In the genomic region with DNA sequence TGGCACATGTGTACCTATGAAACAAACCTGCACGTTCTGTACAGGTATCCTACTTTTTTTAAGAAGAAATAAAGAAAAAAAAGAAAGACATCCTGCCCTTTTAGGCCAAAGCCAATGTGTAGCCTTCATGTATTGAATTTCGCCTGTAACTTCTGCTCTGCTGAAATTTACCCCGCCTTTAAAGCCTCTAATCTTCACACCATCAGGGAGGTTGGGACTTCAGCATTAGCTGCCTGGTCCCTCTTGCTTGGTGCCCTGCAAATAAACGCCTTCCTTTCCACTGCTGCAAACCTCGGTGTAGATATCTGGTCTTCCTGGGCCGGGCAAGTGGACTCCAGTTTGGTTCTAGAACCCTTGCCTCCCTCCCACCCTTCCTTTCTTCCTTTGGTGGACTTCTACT, we compare ENCODE assay signal across 30 cellular contexts. TPM values are rescaled to one million over a fixed set of nuclear protein-coding genes. Genes with fewer than 3 reads are reported as not detected.
"Had no signal": no experiment of that assay in that cellular context is flagged by ENCODE, and none has a peak within 500 bp of the region (broad histone marks: within the 10 kb centered on the region; RNA-seq: fewer than 3 reads in every experiment).

No MANE protein-coding gene starts in this region.

- H3K4me1 ChIP-seq: SJSA1 had no signal

- H3K36me3 ChIP-seq: brain microvascular endothelial cell, MG63, SJSA1 had no signal

- ATAC-seq: activated CD8-positive, alpha-beta T cell treated with anti-CD3 and anti-CD28 coated beads, Interleukin-2, amount 10 ng/mL, durations not matched to agents 7 days and 5 days; Panc1 had no signal

- H3K9me3 ChIP-seq: MG63, SJSA1, SK-N-SH had no signal

- H3K27me3 Mint-ChIP-seq: activated naive CD8-positive, alpha-beta T cell treated with anti-CD3 and anti-CD28 coated beads for 36 hours had no signal

- DNase-seq: activated CD4-positive, alpha-beta T cell treated with anti-CD3 and anti-CD28 coated beads, Interleukin-2, amount 10 ng/mL, durations not matched to agents 24 days and 14 days; activated CD4-positive, alpha-beta T cell treated with anti-CD3 and anti-CD28 coated beads, Interleukin-2, amount 50 U/mL, for 4 hours; activated CD8-positive, alpha-beta T cell treated with anti-CD3 and anti-CD28 coated beads, Interleukin-2, amount 10 ng/mL, durations not matched to agents 7 days and 5 days; activated naive CD4-positive, alpha-beta T cell treated with anti-CD3 and anti-CD28 coated beads, Interleukin-2, amount 10 ng/mL, durations not matched to agents 7 days and 5 days; activated naive CD8-positive, alpha-beta T cell treated with anti-CD3 and anti-CD28 coated beads for 36 hours; activated T-cell treated with anti-CD3 and anti-CD28 coated beads, Interleukin-2, amount 50 U/mL, for 24 hours; amniotic stem cell; brain microvascular endothelial cell; central memory CD4-positive, alpha-beta T cell; Kasumi-1; KG1; MG63; MV-4-11; NCI-H1092; NCI-H1436 treated with DMSO at 0.1 percent for 48 hours; NCI-H1694 treated with DMSO at 0.1 percent for 48 hours; NCI-H2029; NCI-H2227 treated with DMSO at 0.1 percent for 48 hours; NCI-H446; NCI-H510A treated with DMSO at 0.1 percent for 48 hours; NCI-H69; SHP77; SK-N-SH had no signal

- H3K4me3 ChIP-seq: MG63, SJSA1 had no signal

- H3K27me3 ChIP-seq: MG63 had no signal

- H3K9me3 Mint-ChIP-seq: activated CD4-positive, alpha-beta T cell treated with anti-CD3 and anti-CD28 coated beads, Interleukin-2, amount 10 ng/mL, durations not matched to agents 24 days and 14 days; activated naive CD4-positive, alpha-beta T cell treated with anti-CD3 and anti-CD28 coated beads, Interleukin-2, amount 10 ng/mL, durations not matched to agents 7 days and 5 days; activated naive CD8-positive, alpha-beta T cell treated with anti-CD3 and anti-CD28 coated beads for 36 hours; activated T-cell treated with anti-CD3 and anti-CD28 coated beads, Interleukin-2, amount 50 U/mL, for 24 hours; activated T-helper 2 cell treated with anti-CD3 and anti-CD28 coated beads, Interferon-gamma antibody, Interleukin-2, Interleukin-4, amounts not matched to agents 10 μg/mL and 5 μg/mL and 100 μg/mL, durations not matched to agents 14 hours and 24 hours and 36 hours; T-helper 1 cell treated with Interleukin-12 subunit alpha and Interleukin-12 subunit beta and Interleukin-4 antibody, amounts not matched to agents 30 μg/mL and 1 μg/mL, for 36 hours; T-helper 2 cell treated with Interferon-gamma antibody and Interleukin-4, amounts not matched to agents 5 μg/mL and 100 μg/mL, for 36 hours had no signal

- H3K36me3 Mint-ChIP-seq: activated naive CD4-positive, alpha-beta T cell treated with anti-CD3 and anti-CD28 coated beads, Interleukin-2, amount 10 ng/mL, durations not matched to agents 7 days and 5 days; activated naive CD8-positive, alpha-beta T cell treated with anti-CD3 and anti-CD28 coated beads for 36 hours had no signal

- H3K27ac Mint-ChIP-seq: activated CD4-positive, alpha-beta T cell treated with anti-CD3 and anti-CD28 coated beads, Interleukin-2, amount 10 ng/mL, durations not matched to agents 24 days and 14 days; activated CD8-positive, alpha-beta T cell treated with anti-CD3 and anti-CD28 coated beads, Interleukin-2, amount 10 ng/mL, durations not matched to agents 7 days and 5 days; activated naive CD4-positive, alpha-beta T cell treated with anti-CD3 and anti-CD28 coated beads, Interleukin-2, amount 10 ng/mL, durations not matched to agents 7 days and 5 days; activated naive CD8-positive, alpha-beta T cell treated with anti-CD3 and anti-CD28 coated beads for 36 hours; activated T-cell treated with anti-CD3 and anti-CD28 coated beads, Interleukin-2, amount 50 U/mL, for 24 hours; activated T-helper 2 cell treated with anti-CD3 and anti-CD28 coated beads, Interferon-gamma antibody, Interleukin-2, Interleukin-4, amounts not matched to agents 10 μg/mL and 5 μg/mL and 100 μg/mL, durations not matched to agents 14 hours and 24 hours and 36 hours; T-helper 1 cell treated with Interleukin-12 subunit alpha and Interleukin-12 subunit beta and Interleukin-4 antibody, amounts not matched to agents 30 μg/mL and 1 μg/mL, for 36 hours; T-helper 2 cell treated with Interferon-gamma antibody and Interleukin-4, amounts not matched to agents 5 μg/mL and 100 μg/mL, for 36 hours had no signal

- H3K27ac ChIP-seq: brain microvascular endothelial cell, SJSA1 had no signal

- H3K4me1 Mint-ChIP-seq: activated CD4-positive, alpha-beta T cell treated with anti-CD3 and anti-CD28 coated beads, Interleukin-2, amount 10 ng/mL, durations not matched to agents 24 days and 14 days; activated naive CD8-positive, alpha-beta T cell treated with anti-CD3 and anti-CD28 coated beads for 36 hours had no signal

- H3K4me3 Mint-ChIP-seq: activated CD4-positive, alpha-beta T cell treated with anti-CD3 and anti-CD28 coated beads, Interleukin-2, amount 10 ng/mL, durations not matched to agents 24 days and 14 days; activated CD8-positive, alpha-beta T cell treated with anti-CD3 and anti-CD28 coated beads, Interleukin-2, amount 10 ng/mL, durations not matched to agents 7 days and 5 days; activated naive CD4-positive, alpha-beta T cell treated with anti-CD3 and anti-CD28 coated beads, Interleukin-2, amount 10 ng/mL, durations not matched to agents 7 days and 5 days; activated naive CD8-positive, alpha-beta T cell treated with anti-CD3 and anti-CD28 coated beads for 36 hours; activated T-cell treated with anti-CD3 and anti-CD28 coated beads, Interleukin-2, amount 50 U/mL, for 24 hours; T-helper 1 cell treated with Interleukin-12 subunit alpha and Interleukin-12 subunit beta and Interleukin-4 antibody, amounts not matched to agents 30 μg/mL and 1 μg/mL, for 36 hours; T-helper 2 cell treated with Interferon-gamma antibody and Interleukin-4, amounts not matched to agents 5 μg/mL and 100 μg/mL, for 36 hours had no signal

RNA-seq across cellular contexts. Expression of a gene that starts 2.6 kb away (rescaled TPM):
- total RNA-seq: activated CD4-positive, alpha-beta T cell treated with anti-CD3 and anti-CD28 coated beads, Interleukin-2, amount 10 ng/mL, durations not matched to agents 24 days and 14 days; activated CD8-positive, alpha-beta T cell treated with anti-CD3 and anti-CD28 coated beads, Interleukin-2, amount 10 ng/mL, durations not matched to agents 7 days and 5 days; activated naive CD8-positive, alpha-beta T cell treated with anti-CD3 and anti-CD28 coated beads for 36 hours; activated T-helper 2 cell treated with anti-CD3 and anti-CD28 coated beads, Interferon-gamma antibody, Interleukin-2, Interleukin-4, amounts not matched to agents 10 μg/mL and 5 μg/mL and 100 μg/mL, durations not matched to agents 14 hours and 24 hours and 36 hours; aorta; RPMI7951; SJSA1 had no signal
- polyA plus RNA-seq: aorta, SK-N-SH had no signal

RNA-seq across cellular contexts. Expression of a gene that starts 18.1 kb away (rescaled TPM):
- total RNA-seq: activated CD4-positive, alpha-beta T cell treated with anti-CD3 and anti-CD28 coated beads, Interleukin-2, amount 10 ng/mL, durations not matched to agents 24 days and 14 days; activated CD8-positive, alpha-beta T cell treated with anti-CD3 and anti-CD28 coated beads, Interleukin-2, amount 10 ng/mL, durations not matched to agents 7 days and 5 days; activated naive CD8-positive, alpha-beta T cell treated with anti-CD3 and anti-CD28 coated beads for 36 hours; activated T-helper 2 cell treated with anti-CD3 and anti-CD28 coated beads, Interferon-gamma antibody, Interleukin-2, Interleukin-4, amounts not matched to agents 10 μg/mL and 5 μg/mL and 100 μg/mL, durations not matched to agents 14 hours and 24 hours and 36 hours; aorta; RPMI7951; SJSA1 had no signal
- polyA plus RNA-seq: aorta, SK-N-SH had no signal

RNA-seq across cellular contexts. Expression of a gene that starts 35.4 kb away (rescaled TPM):
- total RNA-seq: activated CD4-positive, alpha-beta T cell treated with anti-CD3 and anti-CD28 coated beads, Interleukin-2, amount 10 ng/mL, durations not matched to agents 24 days and 14 days; activated CD8-positive, alpha-beta T cell treated with anti-CD3 and anti-CD28 coated beads, Interleukin-2, amount 10 ng/mL, durations not matched to agents 7 days and 5 days; activated naive CD8-positive, alpha-beta T cell treated with anti-CD3 and anti-CD28 coated beads for 36 hours; activated T-helper 2 cell treated with anti-CD3 and anti-CD28 coated beads, Interferon-gamma antibody, Interleukin-2, Interleukin-4, amounts not matched to agents 10 μg/mL and 5 μg/mL and 100 μg/mL, durations not matched to agents 14 hours and 24 hours and 36 hours; RPMI7951; SJSA1 had no signal
- polyA plus RNA-seq: SK-N-SH had no signal

RNA-seq across cellular contexts. Expression of a gene that starts 45.7 kb away (rescaled TPM):
- total RNA-seq: activated T-helper 2 cell treated with anti-CD3 and anti-CD28 coated beads, Interferon-gamma antibody, Interleukin-2, Interleukin-4, amounts not matched to agents 10 μg/mL and 5 μg/mL and 100 μg/mL, durations not matched to agents 14 hours and 24 hours and 36 hours; aorta; RPMI7951; SJSA1 had no signal
- polyA plus RNA-seq: SK-N-SH had no signal
